Comparison of ENCODE assay signal across 8 cellular contexts in the genomic region with DNA sequence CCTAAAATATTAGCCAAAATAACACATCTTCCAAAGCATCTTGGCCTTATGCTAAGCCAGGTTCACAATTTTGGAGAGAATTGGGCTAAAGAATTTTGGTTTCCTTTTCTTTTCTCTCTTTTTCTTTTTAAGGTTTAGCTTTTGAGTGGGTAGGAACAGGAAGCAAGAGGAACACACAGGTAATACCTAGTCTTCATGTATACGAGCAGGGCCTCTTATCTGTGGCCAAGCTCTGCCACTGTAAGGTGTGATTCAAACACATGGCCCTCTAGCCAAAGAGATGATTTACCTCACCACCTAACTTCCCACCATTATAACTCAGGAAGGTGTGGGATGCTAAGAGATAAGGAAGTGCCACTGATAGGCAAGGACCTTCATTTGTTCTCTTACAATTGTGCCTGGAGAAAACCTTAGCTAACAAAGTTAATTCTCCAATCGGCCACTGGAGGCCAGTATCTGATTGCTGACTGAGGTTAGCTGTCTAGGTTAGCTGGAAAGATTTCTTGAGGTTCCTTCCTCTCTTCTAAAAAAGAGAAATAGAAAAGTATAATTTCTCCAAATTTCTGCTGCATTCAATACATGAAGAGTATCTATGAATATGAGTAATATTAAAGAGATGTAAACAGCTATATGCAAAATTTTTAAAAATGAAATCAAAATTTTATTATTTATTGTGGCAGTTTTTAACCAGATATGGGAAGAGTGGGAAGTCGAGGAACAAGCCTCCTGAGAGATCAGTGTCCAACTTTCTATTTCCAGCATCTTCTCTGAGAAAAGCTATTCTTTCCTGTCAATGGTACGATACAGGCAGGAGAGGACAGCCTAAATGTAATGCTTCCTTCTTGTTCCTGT. TPM values are rescaled to one million over a fixed set of nuclear protein-coding genes. Genes with fewer than 3 reads are reported as not detected.
A peak's percentile ranks its signal among the peaks of the same experiment; 100 is the strongest.
DNase-seq lines count a peak whose midpoint lies in the region; ATAC-seq and TF ChIP-seq lines count a peak whose summit lies in the region.

No MANE protein-coding gene starts in this region.

- H3K4me3 Mint-ChIP-seq in stimulated activated memory B cell treated with anti-CD40 and anti-IgM and Interleukin-4, amounts not matched to agents 10 μg/mL and 1 μg/mL and 100 μg/mL, for 72 hours = no peak overlapping the region

- peak; percentile 91 for ATAC-seq in GM18861 (IDR thresholded peaks at IDR 0.05; ENCODE audit: unreplicated experiment)
- peak; percentile 86 for ATAC-seq in HG03045 (IDR thresholded peaks at IDR 0.05; ENCODE audit: unreplicated experiment)
- peak; percentile 62 to 80 for ATAC-seq in lower lobe of right lung
- ATAC-seq in stimulated activated memory B cell treated with anti-CD40 and anti-IgM and Interleukin-4, amounts not matched to agents 10 μg/mL and 1 μg/mL and 100 μg/mL, for 72 hours = peak; percentile 73

- no peaks in the 10 kb centered on the region for H3K36me3 Mint-ChIP-seq in stimulated activated memory B cell treated with anti-CD40 and anti-IgM and Interleukin-4, amounts not matched to agents 10 μg/mL and 1 μg/mL and 100 μg/mL, for 72 hours

- no peak overlapping the region for H3K4me3 ChIP-seq in lower lobe of right lung

- no peaks in the 10 kb centered on the region for H3K9me3 ChIP-seq in lower lobe of right lung

- intact Hi-C loops in lower lobe of right lung (cut with DNase I) = no loop called here

- no peaks in the 10 kb centered on the region for H3K4me1 ChIP-seq in lower lobe of right lung

- H3K27me3 Mint-ChIP-seq in stimulated activated memory B cell treated with anti-CD40 and anti-IgM and Interleukin-4, amounts not matched to agents 10 μg/mL and 1 μg/mL and 100 μg/mL, for 72 hours = no peaks in the 10 kb centered on the region

- H3K27ac Mint-ChIP-seq in stimulated activated memory B cell treated with anti-CD40 and anti-IgM and Interleukin-4, amounts not matched to agents 10 μg/mL and 1 μg/mL and 100 μg/mL, for 72 hours = no peak overlapping the region

- TF ChIP-seq CTCF in lower lobe of right lung (IDR thresholded peaks at IDR 0.05) = peak; percentile 72

- H3K9me3 Mint-ChIP-seq in stimulated activated memory B cell treated with anti-CD40 and anti-IgM and Interleukin-4, amounts not matched to agents 10 μg/mL and 1 μg/mL and 100 μg/mL, for 72 hours = no peaks in the 10 kb centered on the region

- no peak overlapping the region for H3K27ac ChIP-seq in lower lobe of right lung

- no peaks in the 10 kb centered on the region for H3K36me3 ChIP-seq in lower lobe of right lung

- H3K27me3 ChIP-seq in lower lobe of right lung (ENCODE audit: low read depth) = no peaks in the 10 kb centered on the region

- H3K4me1 Mint-ChIP-seq in stimulated activated memory B cell treated with anti-CD40 and anti-IgM and Interleukin-4, amounts not matched to agents 10 μg/mL and 1 μg/mL and 100 μg/mL, for 72 hours = peaks cover 7% of the 10 kb centered on the region

- DNase-seq in AML-193 (lab: John Stamatoyannopoulos, UW) (peak; percentile 44 to 62), NCI-H2227 treated with DMSO at 0.1 percent for 48 hours (lab: John Stamatoyannopoulos, UW) (peak; percentile 3), dermis microvascular lymphatic vessel endothelial cell (ENCODE audit: low read depth in 2 of 2) (peak; percentile 17 to 57), lower lobe of right lung (no peak)
- DNase-seq in activated CD4-positive, alpha-beta T cell treated with anti-CD3 and anti-CD28 coated beads for 24 hours (ENCODE audit: low read depth in 2 of 2) = peak; percentile 17 to 36

RNA-seq across cellular contexts. Expression of a gene that starts 30.1 kb away (rescaled TPM):
- total RNA-seq in dermis microvascular lymphatic vessel endothelial cell (7.8 and 11.7 TPM in 2 replicates), lower lobe of right lung (15.1 TPM)

RNA-seq across cellular contexts. Expression of a gene that starts 51.5 kb away (rescaled TPM):
- total RNA-seq in dermis microvascular lymphatic vessel endothelial cell = under 0.01 TPM in 1 of 2 replicates, not detected in the other
- total RNA-seq in lower lobe of right lung = 1.7 TPM
